ENCODE assay signal across 8 cellular contexts in the genomic region with DNA sequence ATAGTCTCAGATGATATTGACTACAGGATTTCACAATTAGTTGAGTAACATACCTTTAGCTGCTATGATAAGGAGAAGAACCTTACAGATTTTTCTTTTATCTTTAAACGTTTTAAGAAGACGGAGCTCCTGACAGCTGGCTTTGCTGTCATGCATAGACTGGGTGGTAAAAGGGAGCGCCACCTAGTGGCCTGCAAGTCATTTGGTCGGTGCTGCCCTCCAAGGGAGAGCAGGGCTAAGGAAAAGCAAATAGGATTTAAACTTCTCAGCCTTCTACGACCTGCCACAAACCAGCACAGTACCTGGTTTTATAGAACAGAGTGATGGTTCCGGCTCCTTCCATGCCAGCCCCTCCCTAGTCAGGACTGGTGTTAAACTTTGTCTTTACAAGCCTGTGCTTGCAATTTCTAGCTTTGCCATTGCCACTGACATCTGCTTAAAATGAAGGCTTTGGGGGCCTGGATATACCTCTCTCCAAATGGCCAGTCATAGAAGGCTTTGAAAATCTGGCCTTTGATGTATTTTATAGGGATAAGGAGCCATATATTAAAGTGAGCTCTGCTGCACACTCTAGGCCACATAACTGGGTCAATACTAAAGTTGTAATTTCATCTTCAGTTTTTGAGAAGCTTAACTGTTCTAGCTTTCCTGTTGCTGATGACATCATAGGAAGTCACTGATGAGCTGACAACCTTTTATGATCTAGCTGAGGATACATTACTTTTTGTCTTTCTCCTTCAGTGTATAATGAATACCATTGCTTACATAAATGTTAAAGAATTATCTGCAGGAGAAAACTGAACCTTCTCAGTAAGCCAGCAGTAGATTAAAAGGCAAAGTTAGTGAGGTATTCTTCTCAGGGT. TPM values are rescaled to one million over a fixed set of nuclear protein-coding genes. Genes with fewer than 3 reads are reported as not detected.
DNase-seq lines count a peak whose midpoint lies in the region; ATAC-seq and TF ChIP-seq lines count a peak whose summit lies in the region.

No MANE protein-coding gene starts in this region.

- H3K9me3 ChIP-seq in endocrine pancreas (ENCODE audit: control insufficient read depth, low read length) (no peaks in the 10 kb centered on the region), mesenchymal stem cell (ENCODE audit: control insufficient read depth, low read length) (no peaks in the 10 kb centered on the region)

- H3K4me1 ChIP-seq in endocrine pancreas (ENCODE audit: control insufficient read depth, insufficient read depth, low read length) (no peaks in the 10 kb centered on the region), mesenchymal stem cell (ENCODE audit: control insufficient read depth, insufficient read depth, low read depth, low read length) (peaks cover 6% of the 10 kb centered on the region)

- H3K4me3 Mint-ChIP-seq in CD14-positive monocyte: no peak overlapping the region
- no peak overlapping the region for H3K4me3 Mint-ChIP-seq in stimulated activated effector memory CD8-positive, alpha-beta T cell treated with anti-CD3 and anti-CD28 coated beads, Interleukin-12 subunit alpha, Interleukin-12 subunit beta, amount 100 ng/mL, for 72 hours

- H2BK15ac ChIP-seq in mesenchymal stem cell (ENCODE audit: low read depth, poor library complexity, severe bottlenecking): no peak overlapping the region

- H2BK12ac ChIP-seq in mesenchymal stem cell (ENCODE audit: low read length in 2 of 2): no peak overlapping the region

- no peak overlapping the region for H3K4ac ChIP-seq in mesenchymal stem cell (ENCODE audit: low read depth in 1 of 2, low read length in 2 of 2)

- H3K9ac ChIP-seq in endocrine pancreas (ENCODE audit: control insufficient read depth, insufficient read depth, low read length) (no peak overlapping the region), mesenchymal stem cell (ENCODE audit: low read length) (peak overlapping the region; percentile 75)

- H3K27ac ChIP-seq in mesenchymal stem cell (ENCODE audit: low read length, poor library complexity, severe bottlenecking): no peak overlapping the region

- intact Hi-C loops in CD14-positive monocyte (cut with micrococcal nuclease): no loop called here

- no peak for DNase-seq in CD14-positive monocyte (ENCODE audit: low spot score)
- peak; percentile 50 for DNase-seq in NCI-H226
- DNase-seq in activated CD4-positive, alpha-beta T cell treated with anti-CD3 and anti-CD28 coated beads for 48 hours: peak; percentile 70
- DNase-seq in mesenchymal stem cell: peak; percentile 70
- peak; percentile 15 to 60 for DNase-seq in stimulated activated effector memory CD8-positive, alpha-beta T cell treated with anti-CD3 and anti-CD28 coated beads, Interleukin-12 subunit alpha, Interleukin-12 subunit beta, amount 100 ng/mL, for 72 hours (ENCODE audit: low spot score in 2 of 2)

- ATAC-seq in GM19043 (IDR thresholded peaks at IDR 0.05; ENCODE audit: low read depth, unreplicated experiment) (peak; percentile 95), HG03135 (IDR thresholded peaks at IDR 0.05; ENCODE audit: unreplicated experiment) (peak; percentile 84)
- peak; percentile 78 for ATAC-seq in stimulated activated effector memory CD8-positive, alpha-beta T cell treated with anti-CD3 and anti-CD28 coated beads, Interleukin-12 subunit alpha, Interleukin-12 subunit beta, amount 100 ng/mL, for 72 hours

- no peak overlapping the region for H2AFZ ChIP-seq in mesenchymal stem cell (ENCODE audit: low read depth, low read length)

- H3K4me3 ChIP-seq in endocrine pancreas (ENCODE audit: control insufficient read depth, insufficient read depth, low read length) (peak overlapping the region; percentile 4), mesenchymal stem cell (ENCODE audit: insufficient read depth in 1 of 2, low read depth in 1 of 2, low read length in 2 of 2) (peak overlapping the region in 1 of 2 experiments; percentile 9)

- H3K27ac Mint-ChIP-seq in CD14-positive monocyte: no peak overlapping the region
- no peak overlapping the region for H3K27ac Mint-ChIP-seq in stimulated activated effector memory CD8-positive, alpha-beta T cell treated with anti-CD3 and anti-CD28 coated beads, Interleukin-12 subunit alpha, Interleukin-12 subunit beta, amount 100 ng/mL, for 72 hours

- peak; percentile 91 for TF ChIP-seq CTCF in CD14-positive monocyte (IDR thresholded peaks at IDR 0.05)

- WGBS in mesenchymal stem cell: 3% methylated on average over 6 of the region's 6 CpGs

- H2BK5ac ChIP-seq in mesenchymal stem cell (ENCODE audit: low read depth, low read length, poor library complexity, severe bottlenecking): no peak overlapping the region

- peaks cover 0 to 2% (median 0%) of the 10 kb centered on the region in 7 donors for H3K9me3 Mint-ChIP-seq in CD14-positive monocyte
- H3K9me3 Mint-ChIP-seq in stimulated activated effector memory CD8-positive, alpha-beta T cell treated with anti-CD3 and anti-CD28 coated beads, Interleukin-12 subunit alpha, Interleukin-12 subunit beta, amount 100 ng/mL, for 72 hours: no peaks in the 10 kb centered on the region

- H3K36me3 ChIP-seq in endocrine pancreas (ENCODE audit: control insufficient read depth, insufficient read depth, low read length): no peaks in the 10 kb centered on the region
- no peaks in the 10 kb centered on the region for H3K36me3 ChIP-seq in mesenchymal stem cell (ENCODE audit: control insufficient read depth in 1 of 2, insufficient read depth in 2 of 2, low read depth in 1 of 2, low read length in 2 of 2)

- no peak overlapping the region for H3K18ac ChIP-seq in mesenchymal stem cell (ENCODE audit: low read depth in 1 of 2, low read length in 2 of 2)

- H3K4me1 Mint-ChIP-seq in CD14-positive monocyte: no peaks in the 10 kb centered on the region
- peaks cover 7% of the 10 kb centered on the region for H3K4me1 Mint-ChIP-seq in stimulated activated effector memory CD8-positive, alpha-beta T cell treated with anti-CD3 and anti-CD28 coated beads, Interleukin-12 subunit alpha, Interleukin-12 subunit beta, amount 100 ng/mL, for 72 hours

- H4K8ac ChIP-seq in mesenchymal stem cell (ENCODE audit: low read length): no peak overlapping the region

- no peak overlapping the region for H2AK5ac ChIP-seq in mesenchymal stem cell (ENCODE audit: low read length, severe bottlenecking)

- H4K91ac ChIP-seq in mesenchymal stem cell (ENCODE audit: low read length): no peak overlapping the region

- H3K23ac ChIP-seq in mesenchymal stem cell (ENCODE audit: low read length in 2 of 2): no peak overlapping the region

- no peaks in the 10 kb centered on the region for H3K27me3 ChIP-seq in endocrine pancreas (ENCODE audit: control insufficient read depth, insufficient read depth, low read length)
- H3K27me3 ChIP-seq in mesenchymal stem cell (ENCODE audit: control insufficient read depth in 1 of 2, insufficient read depth in 1 of 2, low read length in 2 of 2): no peaks in the 10 kb centered on the region

- no peak overlapping the region for H3K4me2 ChIP-seq in mesenchymal stem cell (ENCODE audit: low read length, poor library complexity, severe bottlenecking)

- H3K27me3 Mint-ChIP-seq in CD14-positive monocyte (ENCODE audit: low read depth in 3 of 3): peaks cover 13 to 26% (median 15%) of the 10 kb centered on the region in 3 donors

- no peaks in the 10 kb centered on the region for H3K36me3 Mint-ChIP-seq in CD14-positive monocyte
- no peaks in the 10 kb centered on the region for H3K36me3 Mint-ChIP-seq in stimulated activated effector memory CD8-positive, alpha-beta T cell treated with anti-CD3 and anti-CD28 coated beads, Interleukin-12 subunit alpha, Interleukin-12 subunit beta, amount 100 ng/mL, for 72 hours

- no peak overlapping the region for H2BK120ac ChIP-seq in mesenchymal stem cell (ENCODE audit: low read depth, low read length)

- H3K14ac ChIP-seq in mesenchymal stem cell (ENCODE audit: low read length in 2 of 2): no peak overlapping the region

- H3K79me1 ChIP-seq in mesenchymal stem cell (replicated peaks; ENCODE audit: low read length, poor library complexity, severe bottlenecking): no peaks in the 10 kb centered on the region

RNA-seq across cellular contexts. Expression of gene ADAMTSL1, which starts 31.1 kb away (rescaled TPM):
- not detected for polyA plus RNA-seq in CD14-positive monocyte
- 0.65 TPM for polyA plus RNA-seq in mesenchymal stem cell (2013, experiment 1 of 2)
- polyA plus RNA-seq in mesenchymal stem cell (2013, experiment 2 of 2): 0.66 TPM
